ENCODE assay signal across 2 cellular contexts in the genomic region with DNA sequence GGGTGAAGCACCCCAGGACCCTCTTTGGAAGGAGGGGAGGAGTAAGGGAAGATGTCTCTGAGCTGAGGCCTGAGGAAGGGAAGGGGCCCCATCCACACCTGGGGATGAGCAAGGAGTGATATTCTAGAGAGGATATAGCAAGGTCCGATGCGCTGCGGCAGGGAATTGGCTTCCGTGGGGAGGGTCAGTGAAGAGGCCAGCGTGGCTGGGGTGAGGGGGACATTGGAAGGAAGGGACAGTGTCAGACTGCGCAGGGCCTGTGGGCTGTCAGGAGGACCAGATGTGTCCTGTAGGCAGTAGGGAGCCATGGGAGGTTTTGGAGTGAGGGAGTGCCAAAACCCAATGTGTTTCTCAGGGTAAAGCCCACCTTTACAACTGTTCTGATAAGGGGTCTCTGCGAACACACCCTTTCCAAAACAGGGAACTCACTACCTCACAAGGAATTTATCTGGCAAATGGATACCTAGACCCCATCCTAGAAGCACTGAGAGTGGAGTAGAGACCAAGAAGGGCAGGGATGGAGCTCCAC.
TF ChIP-seq lines count a peak whose summit lies in the region.

No MANE protein-coding gene starts in this region.

TF ChIP-seq in A549, 52 proteins besides CTCF, POLR2A, EP300 and RAD21:
- no peak for TF ChIP-seq FOSB (CRISPR knock-in tag; IDR thresholded peaks at IDR 0.05)
- 0 out of 2 replicates have a peak, but pooled peaks have one; percentile 39 for TF ChIP-seq RCOR1 (IDR thresholded peaks at IDR 0.05; ENCODE audit: low read depth, low read length)
- TF ChIP-seq ZSCAN20 (CRISPR knock-in tag; IDR thresholded peaks at IDR 0.05), result no peak
- TF ChIP-seq MYC (IDR thresholded peaks at IDR 0.05; ENCODE audit: borderline replicate concordance, low read length), result no peak
- no peak for TF ChIP-seq TFCP2L1 (CRISPR knock-in tag; IDR thresholded peaks at IDR 0.05)
- TF ChIP-seq RFX5 (IDR thresholded peaks at IDR 0.05), result no peak
- no peak for TF ChIP-seq EHMT2 (IDR thresholded peaks at IDR 0.05; ENCODE audit: low read depth)
- TF ChIP-seq, protein P1, sequence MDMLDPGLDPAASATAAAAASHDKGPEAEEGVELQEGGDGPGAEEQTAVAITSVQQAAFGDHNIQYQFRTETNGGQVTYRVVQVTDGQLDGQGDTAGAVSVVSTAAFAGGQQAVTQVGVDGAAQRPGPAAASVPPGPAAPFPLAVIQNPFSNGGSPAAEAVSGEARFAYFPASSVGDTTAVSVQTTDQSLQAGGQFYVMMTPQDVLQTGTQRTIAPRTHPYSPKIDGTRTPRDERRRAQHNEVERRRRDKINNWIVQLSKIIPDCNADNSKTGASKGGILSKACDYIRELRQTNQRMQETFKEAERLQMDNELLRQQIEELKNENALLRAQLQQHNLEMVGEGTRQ (IDR thresholded peaks at IDR 0.05), result no peak
- TF ChIP-seq CHD4 (IDR thresholded peaks at IDR 0.05; ENCODE audit: borderline replicate concordance), result no peak
- TF ChIP-seq TP53 (CRISPR knock-in tag; IDR thresholded peaks at IDR 0.05), result no peak
- TF ChIP-seq SREBF2 (IDR thresholded peaks at IDR 0.05), result no peak
- no peak for TF ChIP-seq BHLHE40 (IDR thresholded peaks at IDR 0.05; ENCODE audit: low read depth, low read length)
- no peak for TF ChIP-seq HOXB5 (CRISPR knock-in tag; IDR thresholded peaks at IDR 0.05)
- TF ChIP-seq, protein P2, sequence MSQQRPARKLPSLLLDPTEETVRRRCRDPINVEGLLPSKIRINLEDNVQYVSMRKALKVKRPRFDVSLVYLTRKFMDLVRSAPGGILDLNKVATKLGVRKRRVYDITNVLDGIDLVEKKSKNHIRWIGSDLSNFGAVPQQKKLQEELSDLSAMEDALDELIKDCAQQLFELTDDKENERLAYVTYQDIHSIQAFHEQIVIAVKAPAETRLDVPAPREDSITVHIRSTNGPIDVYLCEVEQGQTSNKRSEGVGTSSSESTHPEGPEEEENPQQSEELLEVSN (IDR thresholded peaks at IDR 0.05; ENCODE audit: borderline replicate concordance, low read depth), result no peak
- TF ChIP-seq, protein P3, sequence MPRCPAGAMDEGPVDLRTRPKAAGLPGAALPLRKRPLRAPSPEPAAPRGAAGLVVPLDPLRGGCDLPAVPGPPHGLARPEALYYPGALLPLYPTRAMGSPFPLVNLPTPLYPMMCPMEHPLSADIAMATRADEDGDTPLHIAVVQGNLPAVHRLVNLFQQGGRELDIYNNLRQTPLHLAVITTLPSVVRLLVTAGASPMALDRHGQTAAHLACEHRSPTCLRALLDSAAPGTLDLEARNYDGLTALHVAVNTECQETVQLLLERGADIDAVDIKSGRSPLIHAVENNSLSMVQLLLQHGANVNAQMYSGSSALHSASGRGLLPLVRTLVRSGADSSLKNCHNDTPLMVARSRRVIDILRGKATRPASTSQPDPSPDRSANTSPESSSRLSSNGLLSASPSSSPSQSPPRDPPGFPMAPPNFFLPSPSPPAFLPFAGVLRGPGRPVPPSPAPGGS (IDR thresholded peaks at IDR 0.05), result no peak
- TF ChIP-seq HEYL (CRISPR knock-in tag; IDR thresholded peaks at IDR 0.05), result no peak
- TF ChIP-seq, protein P4, sequence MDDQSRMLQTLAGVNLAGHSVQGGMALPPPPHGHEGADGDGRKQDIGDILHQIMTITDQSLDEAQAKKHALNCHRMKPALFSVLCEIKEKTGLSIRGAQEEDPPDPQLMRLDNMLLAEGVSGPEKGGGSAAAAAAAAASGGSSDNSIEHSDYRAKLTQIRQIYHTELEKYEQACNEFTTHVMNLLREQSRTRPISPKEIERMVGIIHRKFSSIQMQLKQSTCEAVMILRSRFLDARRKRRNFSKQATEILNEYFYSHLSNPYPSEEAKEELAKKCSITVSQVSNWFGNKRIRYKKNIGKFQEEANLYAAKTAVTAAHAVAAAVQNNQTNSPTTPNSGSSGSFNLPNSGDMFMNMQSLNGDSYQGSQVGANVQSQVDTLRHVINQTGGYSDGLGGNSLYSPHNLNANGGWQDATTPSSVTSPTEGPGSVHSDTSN (IDR thresholded peaks at IDR 0.05), result no peak
- TF ChIP-seq ZFP36 (IDR thresholded peaks at IDR 0.05; ENCODE audit: borderline replicate concordance, partially characterized antibody), result peak; percentile 93
- TF ChIP-seq, protein P5, sequence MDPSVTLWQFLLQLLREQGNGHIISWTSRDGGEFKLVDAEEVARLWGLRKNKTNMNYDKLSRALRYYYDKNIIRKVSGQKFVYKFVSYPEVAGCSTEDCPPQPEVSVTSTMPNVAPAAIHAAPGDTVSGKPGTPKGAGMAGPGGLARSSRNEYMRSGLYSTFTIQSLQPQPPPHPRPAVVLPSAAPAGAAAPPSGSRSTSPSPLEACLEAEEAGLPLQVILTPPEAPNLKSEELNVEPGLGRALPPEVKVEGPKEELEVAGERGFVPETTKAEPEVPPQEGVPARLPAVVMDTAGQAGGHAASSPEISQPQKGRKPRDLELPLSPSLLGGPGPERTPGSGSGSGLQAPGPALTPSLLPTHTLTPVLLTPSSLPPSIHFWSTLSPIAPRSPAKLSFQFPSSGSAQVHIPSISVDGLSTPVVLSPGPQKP (IDR thresholded peaks at IDR 0.05; ENCODE audit: low read depth, low read length), result no peak
- TF ChIP-seq KDM1A (IDR thresholded peaks at IDR 0.05; ENCODE audit: low read depth), result peak; percentile 63; the same call in 1 of the 2 replicates
- no peak for TF ChIP-seq FOSL2 (IDR thresholded peaks at IDR 0.05)
- no peak for TF ChIP-seq FOSL2 (CRISPR knock-in tag; IDR thresholded peaks at IDR 0.05)
- TF ChIP-seq FOXS1 (CRISPR knock-in tag; IDR thresholded peaks at IDR 0.05), result no peak
- TF ChIP-seq SMC3 (IDR thresholded peaks at IDR 0.05), result no peak
- TF ChIP-seq HDAC2 (IDR thresholded peaks at IDR 0.05), result no peak
- no peak for TF ChIP-seq MAFK (IDR thresholded peaks at IDR 0.05; ENCODE audit: partially characterized antibody)

TF ChIP-seq in K562, 482 proteins besides CTCF, POLR2A, EP300 and RAD21:
- TF ChIP-seq CBFB (CRISPR knock-in tag; IDR thresholded peaks at IDR 0.05), result no peak
- TF ChIP-seq, protein P6, sequence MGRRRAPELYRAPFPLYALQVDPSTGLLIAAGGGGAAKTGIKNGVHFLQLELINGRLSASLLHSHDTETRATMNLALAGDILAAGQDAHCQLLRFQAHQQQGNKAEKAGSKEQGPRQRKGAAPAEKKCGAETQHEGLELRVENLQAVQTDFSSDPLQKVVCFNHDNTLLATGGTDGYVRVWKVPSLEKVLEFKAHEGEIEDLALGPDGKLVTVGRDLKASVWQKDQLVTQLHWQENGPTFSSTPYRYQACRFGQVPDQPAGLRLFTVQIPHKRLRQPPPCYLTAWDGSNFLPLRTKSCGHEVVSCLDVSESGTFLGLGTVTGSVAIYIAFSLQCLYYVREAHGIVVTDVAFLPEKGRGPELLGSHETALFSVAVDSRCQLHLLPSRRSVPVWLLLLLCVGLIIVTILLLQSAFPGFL (CRISPR knock-in tag; IDR thresholded peaks at IDR 0.05), result no peak
- no peak for TF ChIP-seq ASH1L (IDR thresholded peaks at IDR 0.05; ENCODE audit: borderline replicate concordance, low read depth, partially characterized antibody)
- peak; percentile 77 for TF ChIP-seq ZFP36 (IDR thresholded peaks at IDR 0.05; ENCODE audit: low read depth, low read length, partially characterized antibody)
- TF ChIP-seq ZNF707 (CRISPR knock-in tag; conservative IDR thresholded peaks at IDR 0.05), result no peak
- no peak for TF ChIP-seq NELFE (IDR thresholded peaks at IDR 0.05; ENCODE audit: insufficient read depth, insufficient read length)
- TF ChIP-seq NR4A1 (CRISPR knock-in tag; IDR thresholded peaks at IDR 0.05), result no peak
- TF ChIP-seq NR4A1 (tag; IDR thresholded peaks at IDR 0.05), result no peak
- TF ChIP-seq, protein P7, sequence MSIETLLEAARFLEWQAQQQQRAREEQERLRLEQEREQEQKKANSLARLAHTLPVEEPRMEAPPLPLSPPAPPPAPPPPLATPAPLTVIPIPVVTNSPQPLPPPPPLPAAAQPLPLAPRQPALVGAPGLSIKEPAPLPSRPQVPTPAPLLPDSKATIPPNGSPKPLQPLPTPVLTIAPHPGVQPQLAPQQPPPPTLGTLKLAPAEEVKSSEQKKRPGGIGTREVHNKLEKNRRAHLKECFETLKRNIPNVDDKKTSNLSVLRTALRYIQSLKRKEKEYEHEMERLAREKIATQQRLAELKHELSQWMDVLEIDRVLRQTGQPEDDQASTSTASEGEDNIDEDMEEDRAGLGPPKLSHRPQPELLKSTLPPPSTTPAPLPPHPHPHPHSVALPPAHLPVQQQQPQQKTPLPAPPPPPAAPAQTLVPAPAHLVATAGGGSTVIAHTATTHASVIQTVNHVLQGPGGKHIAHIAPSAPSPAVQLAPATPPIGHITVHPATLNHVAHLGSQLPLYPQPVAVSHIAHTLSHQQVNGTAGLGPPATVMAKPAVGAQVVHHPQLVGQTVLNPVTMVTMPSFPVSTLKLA (conservative IDR thresholded peaks at IDR 0.05), result no peak
- peak; percentile 80 for TF ChIP-seq RBM25 (IDR thresholded peaks at IDR 0.05; ENCODE audit: low read depth, low read length, severe bottlenecking)
- TF ChIP-seq RB1 (IDR thresholded peaks at IDR 0.05; ENCODE audit: low read depth), result no peak
- no peak for TF ChIP-seq RBM22 (IDR thresholded peaks at IDR 0.05; ENCODE audit: low read depth, low read length, poor library complexity, severe bottlenecking)
- no peak for TF ChIP-seq RFX1 (IDR thresholded peaks at IDR 0.05)
- TF ChIP-seq GABPB2 (CRISPR knock-in tag; conservative IDR thresholded peaks at IDR 0.05), result no peak
- no peak for TF ChIP-seq RHOXF2B (CRISPR knock-in tag; conservative IDR thresholded peaks at IDR 0.05)
- no peak for TF ChIP-seq ARID2 (IDR thresholded peaks at IDR 0.05)
- TF ChIP-seq CHD4 (IDR thresholded peaks at IDR 0.05; ENCODE audit: insufficient read depth, insufficient replicate concordance, low read depth, low read length, poor library complexity, severe bottlenecking), result no peak
- TF ChIP-seq MECOM (CRISPR knock-in tag; IDR thresholded peaks at IDR 0.05), result no peak
- no peak for TF ChIP-seq ZFPM2 (CRISPR knock-in tag; IDR thresholded peaks at IDR 0.05)
- TF ChIP-seq PRPF4 (IDR thresholded peaks at IDR 0.05; ENCODE audit: insufficient read depth, low read depth, low read length, poor library complexity, severe bottlenecking), result no peak
- TF ChIP-seq, protein P8, sequence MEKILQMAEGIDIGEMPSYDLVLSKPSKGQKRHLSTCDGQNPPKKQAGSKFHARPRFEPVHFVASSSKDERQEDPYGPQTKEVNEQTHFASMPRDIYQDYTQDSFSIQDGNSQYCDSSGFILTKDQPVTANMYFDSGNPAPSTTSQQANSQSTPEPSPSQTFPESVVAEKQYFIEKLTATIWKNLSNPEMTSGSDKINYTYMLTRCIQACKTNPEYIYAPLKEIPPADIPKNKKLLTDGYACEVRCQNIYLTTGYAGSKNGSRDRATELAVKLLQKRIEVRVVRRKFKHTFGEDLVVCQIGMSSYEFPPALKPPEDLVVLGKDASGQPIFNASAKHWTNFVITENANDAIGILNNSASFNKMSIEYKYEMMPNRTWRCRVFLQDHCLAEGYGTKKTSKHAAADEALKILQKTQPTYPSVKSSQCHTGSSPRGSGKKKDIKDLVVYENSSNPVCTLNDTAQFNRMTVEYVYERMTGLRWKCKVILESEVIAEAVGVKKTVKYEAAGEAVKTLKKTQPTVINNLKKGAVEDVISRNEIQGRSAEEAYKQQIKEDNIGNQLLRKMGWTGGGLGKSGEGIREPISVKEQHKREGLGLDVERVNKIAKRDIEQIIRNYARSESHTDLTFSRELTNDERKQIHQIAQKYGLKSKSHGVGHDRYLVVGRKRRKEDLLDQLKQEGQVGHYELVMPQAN (IDR thresholded peaks at IDR 0.05; ENCODE audit: borderline replicate concordance), result no peak
- TF ChIP-seq FOXA1 (IDR thresholded peaks at IDR 0.05; ENCODE audit: borderline replicate concordance), result no peak
- TF ChIP-seq ZNF589 (CRISPR knock-in tag; IDR thresholded peaks at IDR 0.05; ENCODE audit: low read depth), result no peak
- TF ChIP-seq SAFB (IDR thresholded peaks at IDR 0.05; ENCODE audit: borderline replicate concordance, low read depth, low read length), result no peak
- no peak for TF ChIP-seq PYGO2 (tag; IDR thresholded peaks at IDR 0.05)
- no peak for TF ChIP-seq HIVEP1 (CRISPR knock-in tag; IDR thresholded peaks at IDR 0.05)
- peak; percentile 84 for TF ChIP-seq BCOR (IDR thresholded peaks at IDR 0.05)
- peak; percentile 37 to 55; a peak in 1 of 4 replicates for TF ChIP-seq KDM1A (IDR thresholded peaks at IDR 0.05)
